Comparison of ENCODE assay signal across 7 cellular contexts in the genomic region with DNA sequence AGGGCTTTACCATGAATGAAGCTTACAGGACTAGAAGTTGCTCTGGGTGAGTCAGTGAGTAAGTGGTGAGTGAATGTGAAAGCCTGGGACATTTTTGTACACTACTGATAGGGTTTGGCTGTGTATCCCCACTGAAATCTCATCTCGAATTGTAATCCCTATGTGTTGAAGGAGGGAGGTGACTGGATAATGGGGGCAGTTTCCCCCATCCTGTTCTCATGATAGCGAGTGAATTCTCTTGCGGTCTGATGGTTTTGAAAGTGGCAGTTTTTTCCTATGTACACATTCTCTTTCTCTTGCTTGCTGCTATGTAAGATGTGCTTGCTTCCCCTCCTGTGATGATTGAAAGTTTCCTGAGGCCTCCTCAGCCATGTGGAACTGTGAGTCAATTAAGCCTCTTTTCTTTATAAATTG. TPM values are rescaled to one million over a fixed set of nuclear protein-coding genes. Genes with fewer than 3 reads are reported as not detected.
DNase-seq lines count a peak whose midpoint lies in the region; ATAC-seq and TF ChIP-seq lines count a peak whose summit lies in the region.
"Not testable (repeated sequence)": the region's sequence is repeated elsewhere in the genome, so short reads cannot be mapped to it uniquely, and the experiment has no call there.

No MANE protein-coding gene starts in this region.

- not testable (repeated sequence) for H3K27me3 Mint-ChIP-seq in activated CD8-positive, alpha-beta T cell treated with anti-CD3 and anti-CD28 coated beads for 36 hours

- H3K4me3 ChIP-seq in cardiac fibroblast (replicated peaks in 1 of 2; ENCODE audit: low read depth in 2 of 2, low read length in 2 of 2); neutrophil (ENCODE audit: low read depth in 1 of 2, low read length in 1 of 2): not testable (repeated sequence)

- H3K36me3 Mint-ChIP-seq in activated CD8-positive, alpha-beta T cell treated with anti-CD3 and anti-CD28 coated beads for 36 hours (ENCODE audit: low read depth) = peaks cover 33% of the 10 kb centered on the region

- CTCF ChIA-PET in activated CD8-positive, alpha-beta T cell treated with anti-CD3 and anti-CD28 coated beads for 36 hours (lab: Charles Lee) = not testable (repeated sequence)

- intact Hi-C loops in activated CD8-positive, alpha-beta T cell treated with anti-CD3 and anti-CD28 coated beads for 36 hours (cut with micrococcal nuclease) = not testable (repeated sequence)

- peak overlapping the region; percentile 91 for H3K27ac Mint-ChIP-seq in activated CD8-positive, alpha-beta T cell treated with anti-CD3 and anti-CD28 coated beads for 36 hours

- not testable (repeated sequence) for H3K36me3 ChIP-seq in neutrophil

- ATAC-seq in GM18861 (IDR thresholded peaks at IDR 0.05; ENCODE audit: unreplicated experiment) = peak; percentile 73
- ATAC-seq in GM21526 (IDR thresholded peaks at IDR 0.05; ENCODE audit: low FRiP score, unreplicated experiment) = peak; percentile 68
- ATAC-seq in HG02970 (IDR thresholded peaks at IDR 0.05; ENCODE audit: low FRiP score, unreplicated experiment) = peak; percentile 68
- ATAC-seq in HG03558 (IDR thresholded peaks at IDR 0.05; ENCODE audit: extremely low read depth, unreplicated experiment) = peak; percentile 66
- peak; percentile 90 for ATAC-seq in activated CD8-positive, alpha-beta T cell treated with anti-CD3 and anti-CD28 coated beads for 36 hours

- H3K27ac ChIP-seq in neutrophil = peak overlapping the region; percentile 47

- not testable (repeated sequence) for H3K27me3 ChIP-seq in neutrophil

- TF ChIP-seq CTCF in activated CD8-positive, alpha-beta T cell treated with anti-CD3 and anti-CD28 coated beads for 36 hours (IDR thresholded peaks at IDR 0.05); cardiac fibroblast (IDR thresholded peaks at IDR 0.05; ENCODE audit: low read depth, low read length); neutrophil (IDR thresholded peaks at IDR 0.05): not testable (repeated sequence)

- H3K9me3 Mint-ChIP-seq in activated CD8-positive, alpha-beta T cell treated with anti-CD3 and anti-CD28 coated beads for 36 hours = not testable (repeated sequence)

- H3K9me3 ChIP-seq in neutrophil = not testable (repeated sequence)

- peak; percentile 50 for DNase-seq in activated CD8-positive, alpha-beta T cell treated with anti-CD3 and anti-CD28 coated beads for 36 hours
- DNase-seq in cardiac fibroblast (ENCODE audit: low read depth in 2 of 2) = peak; percentile 58 to 75

- POLR2A ChIA-PET in activated CD8-positive, alpha-beta T cell treated with anti-CD3 and anti-CD28 coated beads for 36 hours (lab: Charles Lee) = not testable (repeated sequence)

- H3K4me1 Mint-ChIP-seq in activated CD8-positive, alpha-beta T cell treated with anti-CD3 and anti-CD28 coated beads for 36 hours (ENCODE audit: low read depth) = peaks cover 37% of the 10 kb centered on the region

- H3K4me3 Mint-ChIP-seq in activated CD8-positive, alpha-beta T cell treated with anti-CD3 and anti-CD28 coated beads for 36 hours = not testable (repeated sequence)

- peaks cover 15 to 16% of the 10 kb centered on the region in 2 experiments for H3K4me1 ChIP-seq in neutrophil (ENCODE audit: control insufficient read depth in 1 of 2, insufficient read depth in 1 of 2, low read depth in 1 of 2, low read length in 1 of 2)

RNA-seq across cellular contexts. Expression of a gene that starts 47.4 kb away (rescaled TPM):
- total RNA-seq in activated CD8-positive, alpha-beta T cell treated with anti-CD3 and anti-CD28 coated beads for 36 hours = 10 to 100 TPM; 33.9 to 36.4 TPM

RNA-seq across cellular contexts. Expression of a gene that starts 55.9 kb away (rescaled TPM):
- total RNA-seq in activated CD8-positive, alpha-beta T cell treated with anti-CD3 and anti-CD28 coated beads for 36 hours = under 1 TPM; 0.11 to 0.36 TPM
